In genomic region chr6:41688256-41688965, GRCh38 we compare ENCODE assay signal across 19 cellular contexts. TPM values are rescaled to one million over a fixed set of nuclear protein-coding genes. Genes with fewer than 3 reads are reported as not detected.
DNase-seq lines count a peak whose midpoint lies in the region; ATAC-seq, FAIRE-seq and TF ChIP-seq lines count a peak whose summit lies in the region.
"Had no signal": no experiment of that assay in that cellular context is flagged by ENCODE, and none has a peak within 500 bp of the region (broad histone marks: within the 10 kb centered on the region; RNA-seq: fewer than 3 reads in every experiment).

No MANE protein-coding gene starts in this region.

- H2BK5ac ChIP-seq in H1 (ENCODE audit: low read depth, low read length) = no peak overlapping the region

- H3K9ac ChIP-seq in H1 (replicated peaks in 1 of 4; ENCODE audit: extremely low read depth in 1 of 4, low read depth in 3 of 4, low read length in 3 of 4) = no peak overlapping the region

- peak overlapping the region; percentile 63; the same call in 1 of the 2 replicates for H2BK15ac ChIP-seq in H1 (ENCODE audit: low read length)

- H3K56ac ChIP-seq in H1 (replicated peaks; ENCODE audit: insufficient read length, low read depth, low read length) = no peak overlapping the region

- no peak overlapping the region for H2AK5ac ChIP-seq in H1 (ENCODE audit: low read depth, low read length)

- H3K27me3 ChIP-seq in H1 (replicated peaks in 1 of 4; ENCODE audit: control insufficient read depth in 3 of 4, extremely low read depth in 1 of 4, insufficient read depth in 3 of 4, low read length in 3 of 4) (peaks cover 0 to under 1% (median 0%) of the 10 kb centered on the region in 4 experiments; a peak in 3 of 7 replicates), osteoblast (ENCODE audit: insufficient read depth, low read length) (no peaks in the 10 kb centered on the region)

- no peak for FAIRE-seq in H1 (lab: Jason Lieb, UNC)
- FAIRE-seq: colon had no signal

- no peak for TF ChIP-seq EP300 in H1 (IDR thresholded peaks at IDR 0.05; ENCODE audit: borderline replicate concordance in 1 of 2, low read depth in 2 of 2, low read length in 2 of 2)

- peaks cover under 1% of the 10 kb centered on the region; the same call in 1 of the 2 replicates for H3K23me2 ChIP-seq in H1 (ENCODE audit: low read depth, low read length)

- H3K36me3 Mint-ChIP-seq in natural killer cell treated with Interleukin-12 subunit alpha and Interleukin-12 subunit beta and Interleukin-15 and Interleukin-18, amount 100 ng/mL, for 72 hours = no peaks in the 10 kb centered on the region
- no peaks in the 10 kb centered on the region for H3K36me3 Mint-ChIP-seq in natural killer cell
- no peaks in the 10 kb centered on the region for H3K36me3 Mint-ChIP-seq in mesothelial cell of epicardium

- no peak for DNase-seq in natural killer cell treated with Interleukin-12 subunit alpha and Interleukin-12 subunit beta and Interleukin-15 and Interleukin-18, amount 100 ng/mL, for 72 hours (ENCODE audit: low spot score)
- DNase-seq in natural killer cell = no peak
- DNase-seq in H1 (ENCODE audit: low read depth in 1 of 2, low spot score in 2 of 2) = no peak
- peak; percentile 68 for DNase-seq in osteoblast (ENCODE audit: insufficient read length, low spot score, missing footprints)
- DNase-seq in Kasumi-1 (lab: John Stamatoyannopoulos, UW) = no peak
- DNase-seq in mesothelial cell of epicardium (ENCODE audit: low spot score in 2 of 2, unreplicated experiment in 2 of 2) = no peak
- DNase-seq in foreskin melanocyte = no peak
- DNase-seq: activated CD4-positive, alpha-beta memory T cell treated with anti-CD3 and anti-CD28 coated beads, Interleukin-2, amount 10 ng/mL, durations not matched to agents 7 days and 5 days; activated T-cell treated with anti-CD3 and anti-CD28 coated beads, Interleukin-2, amount 50 U/mL, for 72 hours; HCEC 1CT; NCI-H146; NCI-H82; RPMI8226 had no signal

- no peaks in the 10 kb centered on the region for H3K79me2 ChIP-seq in H1 (ENCODE audit: control insufficient read depth in 1 of 2, insufficient read depth in 2 of 2, low read length in 2 of 2)
- no peaks in the 10 kb centered on the region for H3K79me2 ChIP-seq in osteoblast (ENCODE audit: insufficient read depth, low read length)

- 86% methylated on average over 5 of the region's 5 CpGs; no CpG with 5 or more reads in 1 of the 2 experiments for WGBS in H1 (ENCODE audit: extremely low coverage in 1 of 2, insufficient coverage in 1 of 2, insufficient read length in 1 of 2, insufficient replicate concordance in 2 of 2, low coverage in 1 of 2, low lambda C conversion rate in 2 of 2, missing lambda C conversion rate in 1 of 2), 2 experiments

- peaks cover 25 to 30% of the 10 kb centered on the region in 2 donors for H3K4me1 Mint-ChIP-seq in natural killer cell treated with Interleukin-12 subunit alpha and Interleukin-12 subunit beta and Interleukin-15 and Interleukin-18, amount 100 ng/mL, for 72 hours (ENCODE audit: low read depth in 2 of 2)
- peaks cover 0 to 30% of the 10 kb centered on the region in 2 donors for H3K4me1 Mint-ChIP-seq in natural killer cell
- peaks cover 4% of the 10 kb centered on the region for H3K4me1 Mint-ChIP-seq in mesothelial cell of epicardium

- no peak overlapping the region for H3K4me3 Mint-ChIP-seq in natural killer cell treated with Interleukin-12 subunit alpha and Interleukin-12 subunit beta and Interleukin-15 and Interleukin-18, amount 100 ng/mL, for 72 hours
- H3K4me3 Mint-ChIP-seq in natural killer cell = no peak overlapping the region
- no peak overlapping the region for H3K4me3 Mint-ChIP-seq in mesothelial cell of epicardium
- H3K4me3 Mint-ChIP-seq: activated CD4-positive, alpha-beta memory T cell treated with anti-CD3 and anti-CD28 coated beads, Interleukin-2, amount 10 ng/mL, durations not matched to agents 7 days and 5 days; activated T-cell treated with anti-CD3 and anti-CD28 coated beads, Interleukin-2, amount 50 U/mL, for 72 hours had no signal

- H2BK20ac ChIP-seq in H1 (ENCODE audit: low read length) = no peak overlapping the region

- no peak for TF ChIP-seq RAD21 in H1 (IDR thresholded peaks at IDR 0.05 in 1 of 2, conservative IDR thresholded peaks at IDR 0.05 in 1 of 2; ENCODE audit: low read depth in 2 of 2, low read length in 2 of 2)

- H3K4me3 ChIP-seq in H1 (ENCODE audit: extremely low read depth in 1 of 4, insufficient read depth in 2 of 4, low read depth in 3 of 4, low read length in 4 of 4) (no peak overlapping the region), osteoblast (ENCODE audit: insufficient read depth, low read length) (no peak overlapping the region)

- H3K18ac ChIP-seq in H1 (ENCODE audit: extremely low read depth, low read length) = no peak overlapping the region

- CTCF ChIA-PET in H1 (lab: Charles Lee; ENCODE audit: partially characterized antibody) = interaction anchor here (0.6 to 14.1 kb wide), 20 partner anchors 8 to 809 kb away, joined by 3 to 299 read pairs (median 4); no protein-coding TSS in a partner anchor

- H3K36me3 ChIP-seq in H1 (ENCODE audit: control insufficient read depth in 2 of 4, insufficient read depth in 4 of 4, low read length in 3 of 4) (no peaks in the 10 kb centered on the region), osteoblast (ENCODE audit: insufficient read depth, low read length) (peaks cover 4% of the 10 kb centered on the region)

- no peaks in the 10 kb centered on the region for H4K20me1 ChIP-seq in H1 (replicated peaks in 1 of 2; ENCODE audit: control insufficient read depth in 1 of 2, insufficient read depth in 2 of 2, low read length in 2 of 2)
- peaks cover 7% of the 10 kb centered on the region for H4K20me1 ChIP-seq in osteoblast (ENCODE audit: insufficient read depth, low read length)

- no peaks in the 10 kb centered on the region for H3K79me1 ChIP-seq in H1 (ENCODE audit: low read depth, low read length)

- H2AFZ ChIP-seq in H1 (ENCODE audit: low read length) (no peak overlapping the region), osteoblast (ENCODE audit: low read length) (no peak overlapping the region)

- intact Hi-C loops in natural killer cell (cut with micrococcal nuclease) = no loop called here

- TF ChIP-seq POLR2A in H1 (IDR thresholded peaks at IDR 0.05; ENCODE audit: control extremely low read depth in 1 of 2, low read depth in 2 of 2, low read length in 2 of 2) = no peak

- no peak overlapping the region for H2BK120ac ChIP-seq in H1 (replicated peaks; ENCODE audit: low read depth, low read length)

- no peak overlapping the region; the same call in 1 of the 2 replicates for H2BK12ac ChIP-seq in H1 (ENCODE audit: low read depth, low read length)

- no peak overlapping the region for H4K91ac ChIP-seq in H1 (replicated peaks; ENCODE audit: insufficient read length, low read length)

- H3K4ac ChIP-seq in H1 (replicated peaks; ENCODE audit: insufficient read length, low read depth, low read length) = no peak overlapping the region

- H4K5ac ChIP-seq in H1 (ENCODE audit: insufficient read length, low read depth, low read length) = no peak overlapping the region

- H3K27ac Mint-ChIP-seq in natural killer cell treated with Interleukin-12 subunit alpha and Interleukin-12 subunit beta and Interleukin-15 and Interleukin-18, amount 100 ng/mL, for 72 hours = peak overlapping the region; percentile 42 to 82
- H3K27ac Mint-ChIP-seq in natural killer cell (peak overlapping the region in 1 of 2 donors; percentile 67), mesothelial cell of epicardium (no peak overlapping the region)
- H3K27ac Mint-ChIP-seq: activated CD4-positive, alpha-beta memory T cell treated with anti-CD3 and anti-CD28 coated beads, Interleukin-2, amount 10 ng/mL, durations not matched to agents 7 days and 5 days; activated T-cell treated with anti-CD3 and anti-CD28 coated beads, Interleukin-2, amount 50 U/mL, for 72 hours had no signal

- POLR2A ChIA-PET in H1 (lab: Charles Lee; ENCODE audit: partially characterized antibody) = interaction anchor here (0.6 to 1.4 kb wide), 3 partner anchors 27 to 516 kb away, joined by 3 read pairs; no protein-coding TSS in a partner anchor

- peak in 1 of 2 donors; percentile 43 for ATAC-seq in natural killer cell treated with Interleukin-12 subunit alpha and Interleukin-12 subunit beta and Interleukin-15 and Interleukin-18, amount 100 ng/mL, for 72 hours
- no peak for ATAC-seq in natural killer cell
- ATAC-seq in GM19328 (IDR thresholded peaks at IDR 0.05; ENCODE audit: unreplicated experiment) = no peak
- ATAC-seq: activated T-cell treated with anti-CD3 and anti-CD28 coated beads, Interleukin-2, amount 50 U/mL, for 72 hours had no signal

- H3K23ac ChIP-seq in H1 (ENCODE audit: insufficient read length) = no peak overlapping the region

- H4K8ac ChIP-seq in H1 (ENCODE audit: extremely low read depth, insufficient read depth, low read length) = peak overlapping the region; percentile 29; the same call in 1 of the 2 replicates

- H3K9me3 ChIP-seq in H1 (ENCODE audit: insufficient read depth in 2 of 2, low read depth in 1 of 2, low read length in 1 of 2) (no peaks in the 10 kb centered on the region), osteoblast (ENCODE audit: low read depth, low read length) (no peaks in the 10 kb centered on the region)

- no peak for TF ChIP-seq CTCF in natural killer cell (IDR thresholded peaks at IDR 0.05)
- no peak for TF ChIP-seq CTCF in H1 (IDR thresholded peaks at IDR 0.05; ENCODE audit: control extremely low read depth in 1 of 3, insufficient read depth in 1 of 3, low read depth in 1 of 3, low read length in 3 of 3)
- no peak for TF ChIP-seq CTCF in osteoblast (IDR thresholded peaks at IDR 0.05; ENCODE audit: extremely low read depth, low read depth, low read length)
- TF ChIP-seq CTCF in mesothelial cell of epicardium (IDR thresholded peaks at IDR 0.05; ENCODE audit: unreplicated experiment) = no peak

- H3K4me2 ChIP-seq in H1 (ENCODE audit: insufficient read depth in 1 of 2, low read depth in 2 of 2, low read length in 2 of 2) (no peak overlapping the region), osteoblast (ENCODE audit: insufficient read depth, low read length) (no peak overlapping the region)

- H3K4me1 ChIP-seq in H1 (replicated peaks in 1 of 4; ENCODE audit: control insufficient read depth in 3 of 4, insufficient read depth in 4 of 4, low read length in 3 of 4) (peaks cover 5 to 20% (median 8%) of the 10 kb centered on the region in 4 experiments; a peak in 6 of 7 replicates), osteoblast (ENCODE audit: insufficient read depth, low read length) (no peaks in the 10 kb centered on the region)

- no peak overlapping the region for H3K14ac ChIP-seq in H1 (ENCODE audit: insufficient read length)

- H3K27me3 Mint-ChIP-seq in natural killer cell treated with Interleukin-12 subunit alpha and Interleukin-12 subunit beta and Interleukin-15 and Interleukin-18, amount 100 ng/mL, for 72 hours = no peaks in the 10 kb centered on the region
- H3K27me3 Mint-ChIP-seq in natural killer cell (ENCODE audit: low read depth in 2 of 2) (no peaks in the 10 kb centered on the region), mesothelial cell of epicardium (ENCODE audit: low read depth) (peaks cover 5% of the 10 kb centered on the region)
- H3K27me3 Mint-ChIP-seq: activated CD4-positive, alpha-beta memory T cell treated with anti-CD3 and anti-CD28 coated beads, Interleukin-2, amount 10 ng/mL, durations not matched to agents 7 days and 5 days had no signal

- H3K27ac ChIP-seq in H1 (ENCODE audit: low read depth, low read length) (no peak overlapping the region), osteoblast (ENCODE audit: low read depth, low read length) (no peak overlapping the region)

- no peaks in the 10 kb centered on the region for H3K9me3 Mint-ChIP-seq in natural killer cell treated with Interleukin-12 subunit alpha and Interleukin-12 subunit beta and Interleukin-15 and Interleukin-18, amount 100 ng/mL, for 72 hours
- H3K9me3 Mint-ChIP-seq in natural killer cell = no peaks in the 10 kb centered on the region
- H3K9me3 Mint-ChIP-seq in mesothelial cell of epicardium = no peaks in the 10 kb centered on the region
- H3K9me3 Mint-ChIP-seq: activated CD4-positive, alpha-beta memory T cell treated with anti-CD3 and anti-CD28 coated beads, Interleukin-2, amount 10 ng/mL, durations not matched to agents 7 days and 5 days; activated T-cell treated with anti-CD3 and anti-CD28 coated beads, Interleukin-2, amount 50 U/mL, for 72 hours had no signal

RNA-seq across cellular contexts. Expression of gene TFEB, which starts 47.0 kb away (rescaled TPM):
- 10 to 100 TPM; 36.0 to 40.1 TPM for total RNA-seq in natural killer cell treated with Interleukin-12 subunit alpha and Interleukin-12 subunit beta and Interleukin-15 and Interleukin-18, amount 100 ng/mL, for 72 hours
- 10 to 100 TPM; 56.0 to 66.7 (median 66.2) TPM for total RNA-seq in natural killer cell
- total RNA-seq in H1 (2021; fragmentation: NEBNext Ultra II Directional; extraction: Animal tissue kit (Norgen Biotek cat#: 25700)) = 2.3 and 2.4 TPM in 2 replicates
- 5.9 and 6.7 TPM in 2 replicates for polyA plus RNA-seq in H1 (2011; rRNA removed)
- 4.6 TPM for polyA plus RNA-seq in H1 (2011; cell fraction: cytosol; rRNA removed)
- polyA plus RNA-seq in H1 (2011; cell fraction: nucleus; rRNA removed) = 7.6 TPM
- polyA plus RNA-seq in H1 (2012, experiment 1 of 2) = 2.1 to 6.8 TPM (median 4.1 TPM) in 4 replicates
- polyA plus RNA-seq in H1 (2012, experiment 2 of 2) = 2.7 TPM
- 0.71 TPM for polyA plus RNA-seq in H1 (2013, experiment 1 of 2)
- polyA plus RNA-seq in H1 (2013, experiment 2 of 2) = 0.61 TPM
- polyA minus RNA-seq in H1 (2011; rRNA and poly(A)+ RNA removed) = 1.9 and 4.6 TPM in 2 replicates
- 3.2 TPM for polyA minus RNA-seq in H1 (2011; cell fraction: cytosol; rRNA and poly(A)+ RNA removed)
- polyA minus RNA-seq in H1 (2011; cell fraction: nucleus; rRNA and poly(A)+ RNA removed) = 2.8 TPM
- 5.1 and 5.6 TPM in 2 replicates for total RNA-seq in osteoblast
- 3.2 to 4.4 TPM (median 3.8 TPM) in 3 replicates for total RNA-seq in mesothelial cell of epicardium

RNA-seq across cellular contexts. Expression of gene MDFI, which starts 50.1 kb away (rescaled TPM):
- total RNA-seq in natural killer cell treated with Interleukin-12 subunit alpha and Interleukin-12 subunit beta and Interleukin-15 and Interleukin-18, amount 100 ng/mL, for 72 hours = not detected
- total RNA-seq in natural killer cell (not detected), osteoblast (0.72 and 5.3 TPM in 2 replicates), mesothelial cell of epicardium (146 to 149 TPM (median 148 TPM) in 3 replicates)
- 38.5 and 41.0 TPM in 2 replicates for total RNA-seq in H1 (2021; fragmentation: NEBNext Ultra II Directional; extraction: Animal tissue kit (Norgen Biotek cat#: 25700))
- 65.6 and 78.9 TPM in 2 replicates for polyA plus RNA-seq in H1 (2011; rRNA removed)
- polyA plus RNA-seq in H1 (2011; cell fraction: cytosol; rRNA removed) = 73.5 TPM
- polyA plus RNA-seq in H1 (2011; cell fraction: nucleus; rRNA removed) = 60.0 TPM
- polyA plus RNA-seq in H1 (2012, experiment 1 of 2) = 21.8 to 38.0 TPM (median 35.1 TPM) in 4 replicates
- polyA plus RNA-seq in H1 (2012, experiment 2 of 2) = 41.2 TPM
- 36.9 TPM for polyA plus RNA-seq in H1 (2013, experiment 1 of 2)
- polyA plus RNA-seq in H1 (2013, experiment 2 of 2) = 40.4 TPM
- polyA minus RNA-seq in H1 (2011; rRNA and poly(A)+ RNA removed) = 10.9 and 15.4 TPM in 2 replicates
- polyA minus RNA-seq in H1 (2011; cell fraction: cytosol; rRNA and poly(A)+ RNA removed) = 22.2 TPM
- polyA minus RNA-seq in H1 (2011; cell fraction: nucleus; rRNA and poly(A)+ RNA removed) = 12.8 TPM
- total RNA-seq: activated CD4-positive, alpha-beta memory T cell treated with anti-CD3 and anti-CD28 coated beads, Interleukin-2, amount 10 ng/mL, durations not matched to agents 7 days and 5 days; activated T-cell treated with anti-CD3 and anti-CD28 coated beads, Interleukin-2, amount 50 U/mL, for 72 hours; fibroblast of villous mesenchyme had no signal

RNA-seq across cellular contexts. Expression of gene PGC, which starts 58.8 kb away (rescaled TPM):
- not detected for total RNA-seq in natural killer cell treated with Interleukin-12 subunit alpha and Interleukin-12 subunit beta and Interleukin-15 and Interleukin-18, amount 100 ng/mL, for 72 hours
- not detected for total RNA-seq in natural killer cell
- not detected in 2 replicates for total RNA-seq in H1 (2021; fragmentation: NEBNext Ultra II Directional; extraction: Animal tissue kit (Norgen Biotek cat#: 25700))
- polyA plus RNA-seq in H1 (2011; rRNA removed) = 0.09 and 0.25 TPM in 2 replicates
- polyA plus RNA-seq in H1 (2011; cell fraction: cytosol; rRNA removed) = 0.22 TPM
- 0.21 TPM for polyA plus RNA-seq in H1 (2011; cell fraction: nucleus; rRNA removed)
- 0.23 TPM in 1 of 4 replicates, not detected in the others for polyA plus RNA-seq in H1 (2012, experiment 1 of 2)
- 0.13 TPM for polyA plus RNA-seq in H1 (2012, experiment 2 of 2)
- 0.04 TPM for polyA plus RNA-seq in H1 (2013, experiment 1 of 2)
- polyA plus RNA-seq in H1 (2013, experiment 2 of 2) = 0.07 TPM
- not detected in 2 replicates for polyA minus RNA-seq in H1 (2011; rRNA and poly(A)+ RNA removed)
- polyA minus RNA-seq in H1 (2011; cell fraction: cytosol; rRNA and poly(A)+ RNA removed) = not detected
- polyA minus RNA-seq in H1 (2011; cell fraction: nucleus; rRNA and poly(A)+ RNA removed) = not detected
- not detected in 2 replicates for total RNA-seq in osteoblast
- total RNA-seq in mesothelial cell of epicardium = not detected in 3 replicates
- total RNA-seq: activated CD4-positive, alpha-beta memory T cell treated with anti-CD3 and anti-CD28 coated beads, Interleukin-2, amount 10 ng/mL, durations not matched to agents 7 days and 5 days; activated T-cell treated with anti-CD3 and anti-CD28 coated beads, Interleukin-2, amount 50 U/mL, for 72 hours; fibroblast of villous mesenchyme; HT1080 had no signal
- polyA plus RNA-seq: AG04450, neural cell had no signal
